12 cellular contexts compared by ENCODE assay signal in genomic region chr14:68715032-68715924, GRCh38.
A peak's percentile ranks its signal among the peaks of the same experiment; 100 is the strongest.
DNase-seq lines count a peak whose midpoint lies in the region; ATAC-seq, FAIRE-seq and TF ChIP-seq lines count a peak whose summit lies in the region.
"Had no signal": no experiment of that assay in that cellular context is flagged by ENCODE, and none has a peak within 500 bp of the region (broad histone marks: within the 10 kb centered on the region; RNA-seq: fewer than 3 reads in every experiment).

No MANE protein-coding gene starts in this region.

- peak; percentile 40 for ATAC-seq in Right ventricle myocardium superior (ENCODE audit: poor library complexity)

- H3K4me3 ChIP-seq in left ventricle myocardium inferior, result no peak overlapping the region
- no peak overlapping the region for H3K4me3 ChIP-seq in fibroblast of villous mesenchyme (ENCODE audit: low read depth, low read length)
- H3K4me3 ChIP-seq: ascending aorta had no signal

- H3K4me1 ChIP-seq in left ventricle myocardium inferior, result peaks cover 19% of the 10 kb centered on the region
- H3K4me1 ChIP-seq: ascending aorta had no signal

- H3K27ac Mint-ChIP-seq in activated T-helper 1 cell treated with anti-CD3 and anti-CD28 coated beads, Interleukin-12 subunit alpha, Interleukin-12 subunit beta, Interleukin-2, Interleukin-4 antibody, amounts not matched to agents 30 ng/mL and 10 ng/mL and 1 ng/mL, durations not matched to agents 14 hours and 24 hours and 36 hours, result peak overlapping the region; percentile 59
- H3K27ac Mint-ChIP-seq in stimulated activated naive CD8-positive, alpha-beta T cell treated with anti-CD3 and anti-CD28 coated beads, Interleukin-15, Interleukin-2, amounts not matched to agents 100 ng/mL and 50 ng/mL, for 24 hours, result peak overlapping the region; percentile 57

- H3K36me3 Mint-ChIP-seq in activated T-helper 1 cell treated with anti-CD3 and anti-CD28 coated beads, Interleukin-12 subunit alpha, Interleukin-12 subunit beta, Interleukin-2, Interleukin-4 antibody, amounts not matched to agents 30 ng/mL and 10 ng/mL and 1 ng/mL, durations not matched to agents 14 hours and 24 hours and 36 hours (ENCODE audit: low read depth), result no peaks in the 10 kb centered on the region
- H3K36me3 Mint-ChIP-seq in stimulated activated naive CD8-positive, alpha-beta T cell treated with anti-CD3 and anti-CD28 coated beads, Interleukin-15, Interleukin-2, amounts not matched to agents 100 ng/mL and 50 ng/mL, for 24 hours (ENCODE audit: low read depth), result peaks cover 3% of the 10 kb centered on the region

- H3K27me3 ChIP-seq in left ventricle myocardium inferior (ENCODE audit: low read depth), result no peaks in the 10 kb centered on the region
- H3K27me3 ChIP-seq: ascending aorta had no signal

- DNase-seq in Right ventricle myocardium superior (no peak), left ventricle myocardium inferior (no peak), fibroblast of villous mesenchyme (ENCODE audit: low read depth) (peak; percentile 79), RCC 7860 (ENCODE audit: low spot score) (no peak), occipital lobe (lab: John Stamatoyannopoulos, UW) (no peak)
- DNase-seq in activated T-helper 1 cell treated with anti-CD3 and anti-CD28 coated beads, Interleukin-12 subunit alpha, Interleukin-12 subunit beta, Interleukin-2, Interleukin-4 antibody, amounts not matched to agents 30 ng/mL and 10 ng/mL and 1 ng/mL, durations not matched to agents 14 hours and 24 hours and 36 hours (ENCODE audit: low spot score), result no peak
- DNase-seq in stimulated activated naive CD4-positive, alpha-beta T cell treated with Interleukin-2 at 50 U/mL for 16 hours (lab: John Stamatoyannopoulos, UW), result no peak
- DNase-seq: NCI-H524, nucleus accumbens had no signal

- intact Hi-C loops in Right ventricle myocardium superior (cut with DNase I), result no loop called here
- intact Hi-C loops in left ventricle myocardium inferior (cut with micrococcal nuclease), result no loop called here
- intact Hi-C loops in activated T-helper 1 cell treated with anti-CD3 and anti-CD28 coated beads, Interleukin-12 subunit alpha, Interleukin-12 subunit beta, Interleukin-2, Interleukin-4 antibody, amounts not matched to agents 30 ng/mL and 10 ng/mL and 1 ng/mL, durations not matched to agents 14 hours and 24 hours and 36 hours (cut with micrococcal nuclease), result loop anchor here (1.0 to 5.0 kb wide), 6 partner anchors 18 to 468 kb away; no protein-coding TSS in a partner anchor

- no peak for TF ChIP-seq CTCF in left ventricle myocardium inferior (IDR thresholded peaks at IDR 0.05; ENCODE audit: borderline replicate concordance)
- TF ChIP-seq CTCF in fibroblast of villous mesenchyme (IDR thresholded peaks at IDR 0.05; ENCODE audit: insufficient read depth, low read depth, low read length), result no peak

- H3K27me3 Mint-ChIP-seq in activated T-helper 1 cell treated with anti-CD3 and anti-CD28 coated beads, Interleukin-12 subunit alpha, Interleukin-12 subunit beta, Interleukin-2, Interleukin-4 antibody, amounts not matched to agents 30 ng/mL and 10 ng/mL and 1 ng/mL, durations not matched to agents 14 hours and 24 hours and 36 hours (ENCODE audit: insufficient read depth), result no peaks in the 10 kb centered on the region
- H3K27me3 Mint-ChIP-seq in stimulated activated naive CD8-positive, alpha-beta T cell treated with anti-CD3 and anti-CD28 coated beads, Interleukin-15, Interleukin-2, amounts not matched to agents 100 ng/mL and 50 ng/mL, for 24 hours, result no peaks in the 10 kb centered on the region

- H3K9me3 ChIP-seq in left ventricle myocardium inferior (replicated peaks), result peaks cover 4% of the 10 kb centered on the region
- H3K9me3 ChIP-seq: ascending aorta had no signal

- peak overlapping the region; percentile 9 for H3K4me3 Mint-ChIP-seq in activated T-helper 1 cell treated with anti-CD3 and anti-CD28 coated beads, Interleukin-12 subunit alpha, Interleukin-12 subunit beta, Interleukin-2, Interleukin-4 antibody, amounts not matched to agents 30 ng/mL and 10 ng/mL and 1 ng/mL, durations not matched to agents 14 hours and 24 hours and 36 hours
- no peak overlapping the region for H3K4me3 Mint-ChIP-seq in stimulated activated naive CD8-positive, alpha-beta T cell treated with anti-CD3 and anti-CD28 coated beads, Interleukin-15, Interleukin-2, amounts not matched to agents 100 ng/mL and 50 ng/mL, for 24 hours

- no peak overlapping the region for H3K27ac ChIP-seq in left ventricle myocardium inferior (replicated peaks)
- H3K27ac ChIP-seq: ascending aorta, C4-2B had no signal

- H3K36me3 ChIP-seq in left ventricle myocardium inferior, result no peaks in the 10 kb centered on the region
- H3K36me3 ChIP-seq: ascending aorta had no signal

- no peak for FAIRE-seq in RCC 7860 (lab: Jason Lieb, UNC)

- H3K4me1 Mint-ChIP-seq in activated T-helper 1 cell treated with anti-CD3 and anti-CD28 coated beads, Interleukin-12 subunit alpha, Interleukin-12 subunit beta, Interleukin-2, Interleukin-4 antibody, amounts not matched to agents 30 ng/mL and 10 ng/mL and 1 ng/mL, durations not matched to agents 14 hours and 24 hours and 36 hours (ENCODE audit: low read depth), result peaks cover 66% of the 10 kb centered on the region
- H3K4me1 Mint-ChIP-seq in stimulated activated naive CD8-positive, alpha-beta T cell treated with anti-CD3 and anti-CD28 coated beads, Interleukin-15, Interleukin-2, amounts not matched to agents 100 ng/mL and 50 ng/mL, for 24 hours (ENCODE audit: low read depth), result peaks cover 61% of the 10 kb centered on the region

- peaks cover 11% of the 10 kb centered on the region for H3K9me3 Mint-ChIP-seq in activated T-helper 1 cell treated with anti-CD3 and anti-CD28 coated beads, Interleukin-12 subunit alpha, Interleukin-12 subunit beta, Interleukin-2, Interleukin-4 antibody, amounts not matched to agents 30 ng/mL and 10 ng/mL and 1 ng/mL, durations not matched to agents 14 hours and 24 hours and 36 hours
- H3K9me3 Mint-ChIP-seq in stimulated activated naive CD8-positive, alpha-beta T cell treated with anti-CD3 and anti-CD28 coated beads, Interleukin-15, Interleukin-2, amounts not matched to agents 100 ng/mL and 50 ng/mL, for 24 hours, result peaks cover 6% of the 10 kb centered on the region
